In the genomic region with DNA sequence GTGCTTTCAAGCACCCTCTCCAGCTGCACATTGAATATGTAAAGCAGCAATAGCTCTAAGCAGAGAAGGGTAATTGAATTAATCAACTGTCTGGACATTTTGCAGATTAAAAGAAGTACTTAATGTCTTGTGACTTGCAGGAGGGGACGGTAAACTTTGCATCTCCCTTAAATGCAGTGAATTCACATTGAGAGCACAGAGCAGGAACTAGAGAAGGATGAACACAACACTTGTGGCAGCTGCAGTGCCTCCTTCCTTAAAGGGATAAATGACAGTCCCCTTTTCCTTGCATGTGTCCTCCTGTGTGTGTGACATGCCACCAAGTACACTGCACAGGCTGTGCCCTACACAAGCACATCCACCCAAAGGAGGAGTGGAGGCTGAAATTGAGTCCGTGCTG, we compare ENCODE assay signal across 22 cellular contexts. TPM values are rescaled to one million over a fixed set of nuclear protein-coding genes. Genes with fewer than 3 reads are reported as not detected.
A peak's percentile ranks its signal among the peaks of the same experiment; 100 is the strongest.
DNase-seq lines count a peak whose midpoint lies in the region; FAIRE-seq lines count a peak whose summit lies in the region.
"Had no signal": no experiment of that assay in that cellular context is flagged by ENCODE, and none has a peak within 500 bp of the region (broad histone marks: within the 10 kb centered on the region; RNA-seq: fewer than 3 reads in every experiment).

No MANE protein-coding gene starts in this region.

- no peak overlapping the region for H3K14ac ChIP-seq in neuronal stem cell (ENCODE audit: low read length)

- DNase-seq in NCI-H1417 (lab: John Stamatoyannopoulos, UW) = peak in 2 of 3 experiments; percentile 7 to 28
- DNase-seq in NCI-H1417 treated with DMSO at 0.1 percent for 48 hours (lab: John Stamatoyannopoulos, UW) = no peak
- peak; percentile 35 to 44 for DNase-seq in NCI-H526 (lab: John Stamatoyannopoulos, UW)
- DNase-seq in neuronal stem cell (ENCODE audit: low spot score) = no peak
- DNase-seq in cardiac septum (ENCODE audit: low spot score) = no peak
- no peak for DNase-seq in urothelium cell line (ENCODE audit: low spot score)
- no peak for DNase-seq in NCI-H187 treated with DMSO at 0.1 percent for 48 hours (lab: John Stamatoyannopoulos, UW)
- DNase-seq: activated CD4-positive, alpha-beta memory T cell treated with anti-CD3 and anti-CD28 coated beads, Interleukin-2, amount 10 ng/mL, durations not matched to agents 7 days and 5 days; amniotic stem cell; erythroblast; lower lobe of right lung; NCI-H1048; NCI-H2171; NCI-H774; ovary; T-helper 9 cell had no signal

- H3K23ac ChIP-seq in neuronal stem cell (ENCODE audit: low read depth, low read length, poor library complexity) = no peak overlapping the region

- no peak overlapping the region for H3K4ac ChIP-seq in neuronal stem cell (ENCODE audit: low read length)

- intact Hi-C loops in cardiac septum (cut with DNase I) = no loop called here

- H3K4me3 ChIP-seq in neuronal stem cell (ENCODE audit: low read length in 2 of 2) = no peak overlapping the region
- H3K4me3 ChIP-seq: lower lobe of right lung, ovary, suprapubic skin had no signal

- no peak overlapping the region for H2BK120ac ChIP-seq in neuronal stem cell (ENCODE audit: low read depth, low read length)

- peak overlapping the region; percentile 80 for H2AFZ ChIP-seq in neuronal stem cell (ENCODE audit: low read length)

- no peaks in the 10 kb centered on the region for H3K9me3 ChIP-seq in neuronal stem cell (replicated peaks in 1 of 2; ENCODE audit: control insufficient read depth in 2 of 2, insufficient read depth in 1 of 2, low read depth in 1 of 2, low read length in 2 of 2)
- H3K9me3 ChIP-seq: lower lobe of right lung, ovary, suprapubic skin had no signal

- no peak overlapping the region for H3K9ac ChIP-seq in neuronal stem cell (ENCODE audit: low read depth, low read length, poor library complexity)

- no peak overlapping the region for H3K4me2 ChIP-seq in neuronal stem cell (ENCODE audit: insufficient read depth, low read length, poor library complexity, severe bottlenecking)

- peak overlapping the region; percentile 37 for H3K27ac ChIP-seq in angular gyrus (ENCODE audit: low read depth, low read length)
- H3K27ac ChIP-seq in neuronal stem cell (replicated peaks; ENCODE audit: low read length) = no peak overlapping the region
- H3K27ac ChIP-seq: lower lobe of right lung, ovary, suprapubic skin had no signal

- FAIRE-seq in urothelium cell line (lab: Jason Lieb, UNC) = no peak
- FAIRE-seq: A204.1, frontal cortex, GM18507, islet of Langerhans had no signal

- no peak overlapping the region for H4K8ac ChIP-seq in neuronal stem cell (ENCODE audit: low read depth, low read length)

- H2BK5ac ChIP-seq in neuronal stem cell (ENCODE audit: low read length) = no peak overlapping the region

- H3K79me1 ChIP-seq in neuronal stem cell (ENCODE audit: low read depth, low read length) = no peaks in the 10 kb centered on the region

- no peaks in the 10 kb centered on the region for H3K27me3 ChIP-seq in neuronal stem cell (ENCODE audit: control insufficient read depth in 3 of 3, insufficient read depth in 3 of 3, low read depth in 1 of 3, low read length in 3 of 3)
- H3K27me3 ChIP-seq: ovary, suprapubic skin had no signal

- no peak overlapping the region for H2BK12ac ChIP-seq in neuronal stem cell (ENCODE audit: low read length)

- peaks cover 0 to 13% of the 10 kb centered on the region in 2 donors for H3K4me1 ChIP-seq in neuronal stem cell (ENCODE audit: control insufficient read depth in 2 of 2, insufficient read depth in 1 of 2, low read depth in 1 of 2, low read length in 2 of 2)
- H3K4me1 ChIP-seq: lower lobe of right lung, suprapubic skin had no signal

- no peak overlapping the region for H4K91ac ChIP-seq in neuronal stem cell (ENCODE audit: low read depth, low read length, poor library complexity)

- H3K36me3 ChIP-seq in neuronal stem cell (replicated peaks in 1 of 2; ENCODE audit: control insufficient read depth in 2 of 2, insufficient read depth in 2 of 2, low read length in 2 of 2) = no peaks in the 10 kb centered on the region
- H3K36me3 ChIP-seq: lower lobe of right lung, ovary, suprapubic skin had no signal

- no peak overlapping the region for H3K18ac ChIP-seq in neuronal stem cell (ENCODE audit: low read length)

- no peak overlapping the region for H2AK5ac ChIP-seq in neuronal stem cell (ENCODE audit: low read depth, low read length)

- no peak overlapping the region for H2BK15ac ChIP-seq in neuronal stem cell (ENCODE audit: low read length)

- no CpG with 5 or more reads among the region's 2 CpGs for WGBS in neuronal stem cell (ENCODE audit: extremely low coverage in 2 of 2, insufficient read length in 2 of 2, insufficient replicate concordance in 1 of 2), 2 donors

RNA-seq across cellular contexts. Expression of a gene that starts 7.4 kb away (rescaled TPM):
- polyA plus RNA-seq in neuronal stem cell (2013, experiment 1 of 2) = 34.3 TPM
- polyA plus RNA-seq in neuronal stem cell (2013, experiment 2 of 2) = 34.0 TPM
- total RNA-seq in cardiac septum = 48.2 TPM

Comparison
In these comparisons a context has a peak if more than half of its experiments do, and no peak if none do; other contexts are left out.
1. DNase-seq: peak in NCI-H1417 (2 of 3) and NCI-H526 (2 of 2); none in NCI-H1417 treated with DMSO at 0.1 percent for 48 hours (single experiment), neuronal stem cell (single experiment), cardiac septum (single experiment), urothelium cell line (single experiment) and NCI-H187 treated with DMSO at 0.1 percent for 48 hours (single experiment).